9 cellular contexts compared by ENCODE assay signal in genomic region chr12:80472912-80473500, GRCh38. TPM values are rescaled to one million over a fixed set of nuclear protein-coding genes. Genes with fewer than 3 reads are reported as not detected.
DNase-seq lines count a peak whose midpoint lies in the region; FAIRE-seq and TF ChIP-seq lines count a peak whose summit lies in the region.
"Had no signal": no experiment of that assay in that cellular context is flagged by ENCODE, and none has a peak within 500 bp of the region (broad histone marks: within the 10 kb centered on the region; RNA-seq: fewer than 3 reads in every experiment).

No MANE protein-coding gene starts in this region.

- WGBS in H9 (ENCODE audit: extremely low coverage, insufficient read length, low lambda C conversion rate) = no CpG with 5 or more reads among the region's 4 CpGs

- peak; percentile 63 for TF ChIP-seq CTCF in H9 (conservative IDR thresholded peaks at IDR 0.05)
- peak; percentile 25; the same call in 1 of the 2 replicates for TF ChIP-seq CTCF in WERI-Rb-1 (IDR thresholded peaks at IDR 0.05; ENCODE audit: low read depth, low read length)

- peak; percentile 56 for FAIRE-seq in islet of Langerhans (lab: Jason Lieb, UNC)

- H2BK12ac ChIP-seq in H9 (ENCODE audit: insufficient read length, low read depth, low read length) = no peak overlapping the region

- no peak overlapping the region for H3K27ac Mint-ChIP-seq in H9
- no peak overlapping the region for H3K27ac Mint-ChIP-seq in T-helper 2 cell treated with Interferon-gamma antibody and Interleukin-4, amounts not matched to agents 5 μg/mL and 100 μg/mL, for 36 hours
- H3K27ac Mint-ChIP-seq: activated B cell treated with CpG ODN at 0.5 μM for 24 hours had no signal

- H2BK20ac ChIP-seq in H9 (ENCODE audit: low read depth, low read length, poor library complexity, severe bottlenecking) = no peak overlapping the region

- no peak overlapping the region for H2BK5ac ChIP-seq in H9 (ENCODE audit: insufficient read length, low read length)

- H4K5ac ChIP-seq in H9 (ENCODE audit: insufficient read length, low read depth, low read length) = no peak overlapping the region

- no peak overlapping the region for H3K4ac ChIP-seq in H9 (ENCODE audit: low read depth, low read length)

- H2BK15ac ChIP-seq in H9 (ENCODE audit: low read depth, low read length) = no peak overlapping the region

- DNase-seq in G401 (ENCODE audit: low spot score) (peak; percentile 21), H9 (no peak), NCI-H2029 treated with DMSO at 0.1 percent for 48 hours (lab: John Stamatoyannopoulos, UW) (peak; percentile 7), WERI-Rb-1 (peak; percentile 10), putamen (ENCODE audit: low spot score) (no peak), nucleus accumbens (lab: John Stamatoyannopoulos, UW) (no peak)
- no peak for DNase-seq in T-helper 2 cell treated with Interferon-gamma antibody and Interleukin-4, amounts not matched to agents 5 μg/mL and 100 μg/mL, for 36 hours (ENCODE audit: low spot score)
- DNase-seq: activated B cell treated with CpG ODN at 0.5 μM for 24 hours had no signal

- H3K27me3 ChIP-seq in H9 (ENCODE audit: insufficient read depth, low read length) (no peaks in the 10 kb centered on the region), WERI-Rb-1 (ENCODE audit: insufficient read depth, low read depth, severe bottlenecking) (no peaks in the 10 kb centered on the region)

- H3K9me3 Mint-ChIP-seq in H9 = no peaks in the 10 kb centered on the region
- no peaks in the 10 kb centered on the region for H3K9me3 Mint-ChIP-seq in T-helper 2 cell treated with Interferon-gamma antibody and Interleukin-4, amounts not matched to agents 5 μg/mL and 100 μg/mL, for 36 hours
- H3K9me3 Mint-ChIP-seq: activated B cell treated with CpG ODN at 0.5 μM for 24 hours had no signal

- H3K79me1 ChIP-seq in H9 (ENCODE audit: insufficient read depth, low read depth, low read length, poor library complexity, severe bottlenecking) = no peaks in the 10 kb centered on the region

- H3K4me2 ChIP-seq in H9 (ENCODE audit: insufficient read depth, insufficient read length, low read length) = no peak overlapping the region

- no peak overlapping the region for H3K14ac ChIP-seq in H9 (ENCODE audit: insufficient read depth, low read length)

- H3K36me3 ChIP-seq in WERI-Rb-1 = no peaks in the 10 kb centered on the region

- no peak overlapping the region for H3K9ac ChIP-seq in H9 (ENCODE audit: extremely low read depth, insufficient read length, low read length)

- H2AFZ ChIP-seq in H9 (ENCODE audit: low read length) = no peak overlapping the region

- H3T11ph ChIP-seq in H9 (ENCODE audit: low read length) = no peak overlapping the region

- no peaks in the 10 kb centered on the region for H3K36me3 Mint-ChIP-seq in H9 (ENCODE audit: insufficient read depth in 1 of 3, low read depth in 3 of 3)
- H3K36me3 Mint-ChIP-seq in T-helper 2 cell treated with Interferon-gamma antibody and Interleukin-4, amounts not matched to agents 5 μg/mL and 100 μg/mL, for 36 hours (ENCODE audit: low read depth) = no peaks in the 10 kb centered on the region

- no peaks in the 10 kb centered on the region for H4K20me1 ChIP-seq in H9 (ENCODE audit: control insufficient read depth, insufficient read depth, insufficient read length)

- H3K4me1 Mint-ChIP-seq in H9 = peaks cover 2 to 3% of the 10 kb centered on the region in 2 experiments; a peak in 1 of 4 replicates
- H3K4me1 Mint-ChIP-seq in T-helper 2 cell treated with Interferon-gamma antibody and Interleukin-4, amounts not matched to agents 5 μg/mL and 100 μg/mL, for 36 hours (ENCODE audit: low read depth) = no peaks in the 10 kb centered on the region
- H3K4me1 Mint-ChIP-seq: activated B cell treated with CpG ODN at 0.5 μM for 24 hours had no signal

- H3K4me1 ChIP-seq in H9 (ENCODE audit: insufficient read depth, low read length) = peaks cover 3% of the 10 kb centered on the region; the same call in 1 of the 2 replicates

- no peak overlapping the region for H3K56ac ChIP-seq in H9 (ENCODE audit: insufficient read length, low read depth, low read length)

- no peaks in the 10 kb centered on the region for H3K27me3 Mint-ChIP-seq in H9 (ENCODE audit: low read depth)
- H3K27me3 Mint-ChIP-seq in T-helper 2 cell treated with Interferon-gamma antibody and Interleukin-4, amounts not matched to agents 5 μg/mL and 100 μg/mL, for 36 hours (ENCODE audit: low read depth) = no peaks in the 10 kb centered on the region
- H3K27me3 Mint-ChIP-seq: activated B cell treated with CpG ODN at 0.5 μM for 24 hours had no signal

- no peak overlapping the region for H2AK5ac ChIP-seq in H9 (ENCODE audit: insufficient read length, low read length)

- no peaks in the 10 kb centered on the region for H3K79me2 ChIP-seq in H9 (ENCODE audit: insufficient read depth, low read length)

- no peak overlapping the region for H3K18ac ChIP-seq in H9 (ENCODE audit: insufficient read length, low read depth, low read length)

- H4K91ac ChIP-seq in H9 (ENCODE audit: insufficient read length, low read depth, low read length) = no peak overlapping the region

- no peak overlapping the region for H3K23ac ChIP-seq in H9 (ENCODE audit: insufficient read length, low read depth, low read length)

- H3K27ac ChIP-seq in H9 (ENCODE audit: insufficient read length, low read depth, low read length) (no peak overlapping the region), WERI-Rb-1 (no peak overlapping the region)

- no peak overlapping the region for H4K8ac ChIP-seq in H9 (replicated peaks; ENCODE audit: insufficient read length, low read depth, low read length)

- no peaks in the 10 kb centered on the region for H3K23me2 ChIP-seq in H9 (ENCODE audit: insufficient read length, low read depth, low read length, poor library complexity, severe bottlenecking)

- no peak overlapping the region for H3K4me3 ChIP-seq in WERI-Rb-1 (ENCODE audit: low read depth, low read length)

- in situ Hi-C loops in G401 (cut with HindIII; ENCODE audit: low sequenced_read_pairs) = no loop called here

- no peak overlapping the region; a peak in 1 of 5 replicates for H3K4me3 Mint-ChIP-seq in H9
- no peak overlapping the region for H3K4me3 Mint-ChIP-seq in T-helper 2 cell treated with Interferon-gamma antibody and Interleukin-4, amounts not matched to agents 5 μg/mL and 100 μg/mL, for 36 hours
- H3K4me3 Mint-ChIP-seq: activated B cell treated with CpG ODN at 0.5 μM for 24 hours had no signal

- H2BK120ac ChIP-seq in H9 (ENCODE audit: low read depth, low read length, poor library complexity, severe bottlenecking) = no peak overlapping the region

- H3K9me3 ChIP-seq in H9 (ENCODE audit: control insufficient read depth, low read depth, low read length) = no peaks in the 10 kb centered on the region
- no peaks in the 10 kb centered on the region for H3K9me3 ChIP-seq in WERI-Rb-1 (ENCODE audit: severe bottlenecking)

RNA-seq across cellular contexts. Expression of gene PTPRQ, which starts 29.0 kb away (rescaled TPM):
- not detected in 2 replicates for total RNA-seq in G401 (2014; rRNA removed; shearing (Covaris generic))
- not detected in 2 replicates for total RNA-seq in H9 (2021)
- total RNA-seq: activated B cell treated with CpG ODN at 0.5 μM for 24 hours had no signal

Comparison
In these comparisons a context has a peak if more than half of its experiments do, and no peak if none do; other contexts are left out.
1. DNase-seq: peak in G401 (single experiment), NCI-H2029 treated with DMSO at 0.1 percent for 48 hours (single experiment) and WERI-Rb-1 (single experiment); none in H9 (single experiment), T-helper 2 cell treated with Interferon-gamma antibody and Interleukin-4, amounts not matched to agents 5 μg/mL and 100 μg/mL, for 36 hours (single experiment), putamen (single experiment) and nucleus accumbens (0 of 56).